12 cellular contexts compared by ENCODE assay signal in the genomic region with DNA sequence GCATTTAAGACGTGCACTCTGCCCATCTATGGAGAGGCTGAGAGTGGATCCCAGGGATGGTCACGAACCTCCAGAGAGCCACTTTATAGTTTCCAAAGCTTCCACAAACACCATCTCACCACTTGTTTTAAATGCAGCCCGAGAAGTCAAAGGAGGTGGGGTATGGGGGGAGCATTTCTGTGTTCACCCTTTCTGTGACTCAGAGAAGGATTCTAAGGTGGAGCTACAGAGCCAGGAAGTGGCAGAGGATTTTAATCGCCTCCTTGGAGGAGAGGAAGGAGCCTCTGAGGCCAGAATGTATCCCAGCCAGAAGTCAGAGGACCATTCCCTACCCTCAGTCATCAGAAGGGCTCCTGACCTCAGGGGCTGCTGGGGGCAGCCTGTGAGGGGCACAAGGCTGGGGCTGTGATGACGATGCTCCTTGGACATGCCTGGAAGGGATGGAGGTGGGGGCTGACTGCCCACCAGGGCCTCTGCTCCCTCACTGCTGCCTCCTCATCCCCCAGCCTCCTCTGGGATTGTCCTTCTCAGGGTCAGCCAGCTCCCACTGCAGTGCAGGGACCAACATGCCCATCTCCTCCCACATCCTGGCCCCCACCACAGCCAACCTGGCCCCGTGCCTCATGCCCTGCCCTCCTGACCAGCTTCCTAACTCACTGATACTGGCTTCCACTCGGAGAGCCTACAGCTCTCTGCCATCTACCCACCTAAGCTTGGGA. TPM values are rescaled to one million over a fixed set of nuclear protein-coding genes. Genes with fewer than 3 reads are reported as not detected.
DNase-seq lines count a peak whose midpoint lies in the region; ATAC-seq and TF ChIP-seq lines count a peak whose summit lies in the region.
"Had no signal": no experiment of that assay in that cellular context is flagged by ENCODE, and none has a peak within 500 bp of the region (broad histone marks: within the 10 kb centered on the region; RNA-seq: fewer than 3 reads in every experiment).

No MANE protein-coding gene starts in this region.

- POLR2A ChIA-PET in CD4-positive, alpha-beta T cell (lab: Charles Lee) = interaction anchor here (1.0 to 4.1 kb wide), 2 partner anchors 24 to 48 kb away, joined by 3 to 33 read pairs; a partner anchor contains a TSS

- H3K27me3 Mint-ChIP-seq in CD4-positive, alpha-beta T cell = no peaks in the 10 kb centered on the region
- H3K27me3 Mint-ChIP-seq in mesothelial cell of epicardium (ENCODE audit: low read depth) = no peaks in the 10 kb centered on the region

- H3K4me1 Mint-ChIP-seq in CD4-positive, alpha-beta T cell (ENCODE audit: low read depth) = peaks cover 44% of the 10 kb centered on the region
- H3K4me1 Mint-ChIP-seq in mesothelial cell of epicardium = peaks cover 22% of the 10 kb centered on the region

- no peak for TF ChIP-seq CTCF in CD4-positive, alpha-beta T cell (IDR thresholded peaks at IDR 0.05)
- no peak for TF ChIP-seq CTCF in astrocyte of the cerebellum (IDR thresholded peaks at IDR 0.05; ENCODE audit: low read depth, low read length, missing control alignments)
- no peak for TF ChIP-seq CTCF in mesothelial cell of epicardium (IDR thresholded peaks at IDR 0.05; ENCODE audit: unreplicated experiment)

- no peaks in the 10 kb centered on the region for H3K9me3 Mint-ChIP-seq in CD4-positive, alpha-beta T cell
- H3K9me3 Mint-ChIP-seq in mesothelial cell of epicardium = no peaks in the 10 kb centered on the region

- intact Hi-C loops in CD4-positive, alpha-beta T cell (cut with DNase I, micrococcal nuclease) = no loop called here
- intact Hi-C loops in cardiac septum (cut with DNase I) = no loop called here

- H3K27me3 ChIP-seq in CD4-positive, alpha-beta T cell (ENCODE audit: control insufficient read depth, insufficient read depth, low read length) = no peaks in the 10 kb centered on the region

- CTCF ChIA-PET in CD4-positive, alpha-beta T cell (lab: Charles Lee) = interaction anchor here (1.0 to 2.0 kb wide), 2 partner anchors 13 to 49 kb away, joined by 3 to 6 read pairs; a partner anchor contains a TSS

- ATAC-seq in CD4-positive, alpha-beta T cell (ENCODE audit: poor library complexity) = no peak
- no peak for ATAC-seq in HG03135 (IDR thresholded peaks at IDR 0.05; ENCODE audit: unreplicated experiment)

- DNase-seq in CD4-positive, alpha-beta T cell = no peak
- peak; percentile 77 for DNase-seq in HT1080 (ENCODE audit: low read depth)
- no peak for DNase-seq in astrocyte of the cerebellum (ENCODE audit: low read depth)
- no peak for DNase-seq in mesothelial cell of epicardium (ENCODE audit: low spot score in 2 of 2, unreplicated experiment in 2 of 2)
- no peak for DNase-seq in cardiac septum (ENCODE audit: low spot score)
- DNase-seq in HuH-7.5 (ENCODE audit: low spot score) = no peak
- no peak for DNase-seq in NCI-H146 (lab: John Stamatoyannopoulos, UW)
- DNase-seq: cerebellar nuclear complex, GDM1, Kasumi-1 had no signal

- peaks cover 23% of the 10 kb centered on the region for H3K36me3 Mint-ChIP-seq in CD4-positive, alpha-beta T cell (ENCODE audit: low read depth)
- peaks cover 10% of the 10 kb centered on the region for H3K36me3 Mint-ChIP-seq in mesothelial cell of epicardium

- H3K9me3 ChIP-seq in CD4-positive, alpha-beta T cell (ENCODE audit: control insufficient read depth, low read length) = no peaks in the 10 kb centered on the region
- H3K9me3 ChIP-seq: neutrophil had no signal

- in situ Hi-C loops in astrocyte of the cerebellum (cut with HindIII; ENCODE audit: low sequenced_read_pairs) = no loop called here

- H3K27ac Mint-ChIP-seq in CD4-positive, alpha-beta T cell = peak overlapping the region; percentile 76
- no peak overlapping the region for H3K27ac Mint-ChIP-seq in mesothelial cell of epicardium

- no peak overlapping the region for H3K27ac ChIP-seq in CD4-positive, alpha-beta T cell (ENCODE audit: low read depth, low read length)
- H3K27ac ChIP-seq: neutrophil had no signal

- H3K4me3 ChIP-seq in astrocyte of the cerebellum (ENCODE audit: low read depth, low read length) = peak overlapping the region; percentile 3

- H3K4me3 Mint-ChIP-seq in CD4-positive, alpha-beta T cell = peak overlapping the region; percentile 89
- peak overlapping the region; percentile 91 for H3K4me3 Mint-ChIP-seq in mesothelial cell of epicardium

RNA-seq across cellular contexts. Expression of a gene that starts 2.8 kb away (rescaled TPM):
- 10 to 100 TPM; 11.0 to 12.2 TPM for total RNA-seq in CD4-positive, alpha-beta T cell
- 50.5 and 53.4 TPM in 2 replicates for total RNA-seq in HT1080 (2014; rRNA removed; shearing (Covaris generic))
- polyA plus RNA-seq in HT1080 (2015; cell fraction: cytosol; rRNA removed) = 26.0 and 26.2 TPM in 2 replicates
- 76.7 and 84.5 TPM in 2 replicates for polyA plus RNA-seq in HT1080 (2015; cell fraction: nucleus; rRNA removed)
- total RNA-seq in mesothelial cell of epicardium (32.3 to 35.3 TPM (median 33.3 TPM) in 3 replicates), cardiac septum (10.8 TPM)

RNA-seq across cellular contexts. Expression of a gene that starts 24.3 kb away (rescaled TPM):
- 10 to 100 TPM; 13.7 to 14.8 TPM for total RNA-seq in CD4-positive, alpha-beta T cell
- total RNA-seq in HT1080 (2014; rRNA removed; shearing (Covaris generic)) = 98.1 and 143 TPM in 2 replicates
- polyA plus RNA-seq in HT1080 (2015; cell fraction: cytosol; rRNA removed) = 102 and 111 TPM in 2 replicates
- 75.6 and 77.7 TPM in 2 replicates for polyA plus RNA-seq in HT1080 (2015; cell fraction: nucleus; rRNA removed)
- total RNA-seq in mesothelial cell of epicardium = 55.0 to 57.5 TPM (median 56.0 TPM) in 3 replicates
- total RNA-seq in cardiac septum = 61.4 TPM

RNA-seq across cellular contexts. Expression of a gene that starts 24.3 kb away (rescaled TPM):
- under 1 TPM; 0.36 to 0.92 TPM for total RNA-seq in CD4-positive, alpha-beta T cell
- total RNA-seq in HT1080 (2014; rRNA removed; shearing (Covaris generic)) = 23.7 and 24.4 TPM in 2 replicates
- 11.8 and 12.5 TPM in 2 replicates for polyA plus RNA-seq in HT1080 (2015; cell fraction: cytosol; rRNA removed)
- 98.8 and 109 TPM in 2 replicates for polyA plus RNA-seq in HT1080 (2015; cell fraction: nucleus; rRNA removed)
- total RNA-seq in mesothelial cell of epicardium (7.8 to 11.6 TPM (median 10.3 TPM) in 3 replicates), cardiac septum (0.35 TPM)

RNA-seq across cellular contexts. Expression of a gene that starts 48.6 kb away (rescaled TPM):
- total RNA-seq in CD4-positive, alpha-beta T cell = 10 to 100 TPM; 45.1 to 51.5 TPM
- total RNA-seq in HT1080 (2014; rRNA removed; shearing (Covaris generic)) = 235 and 290 TPM in 2 replicates
- 161 and 169 TPM in 2 replicates for polyA plus RNA-seq in HT1080 (2015; cell fraction: cytosol; rRNA removed)
- polyA plus RNA-seq in HT1080 (2015; cell fraction: nucleus; rRNA removed) = 124 and 132 TPM in 2 replicates
- total RNA-seq in mesothelial cell of epicardium = 60.7 to 65.1 TPM (median 63.5 TPM) in 3 replicates
- 32.9 TPM for total RNA-seq in cardiac septum
